Comparison of ENCODE assay signal across 25 cellular contexts in genomic region chr18:8422391-8422790, GRCh38.
"Had no signal": no experiment of that assay in that cellular context is flagged by ENCODE, and none has a peak within 500 bp of the region (broad histone marks: within the 10 kb centered on the region; RNA-seq: fewer than 3 reads in every experiment).

No MANE protein-coding gene starts in this region.

- H3K4me3 ChIP-seq: MG63, Peyer's patch, SJCRH30 had no signal

- H3K4me1 ChIP-seq: Peyer's patch had no signal

- H3K27me3 ChIP-seq: MG63, Peyer's patch, SJCRH30 had no signal

- H3K27ac ChIP-seq: KMS-11, Peyer's patch, VCaP had no signal

- H3K36me3 ChIP-seq: MG63, Peyer's patch, SJCRH30 had no signal

- H3K9me3 ChIP-seq: MG63, Peyer's patch, SJCRH30, SK-N-SH had no signal

- H3K9ac ChIP-seq: KMS-11, SK-N-SH had no signal

- ATAC-seq: activated T-cell treated with anti-CD3 and anti-CD28 coated beads, Interleukin-2, amount 50 U/mL, for 4 hours had no signal

- DNase-seq: activated CD4-positive, alpha-beta memory T cell treated with anti-CD3 and anti-CD28 coated beads for 36 hours; activated CD4-positive, alpha-beta T cell treated with anti-CD3 and anti-CD28 coated beads, Interleukin-2, amount 10 ng/mL, durations not matched to agents 7 days and 5 days; activated CD4-positive, CD25-positive, alpha-beta regulatory T cell; activated CD8-positive, alpha-beta memory T cell treated with anti-CD3 and anti-CD28 coated beads for 24 hours; activated gamma-delta T cell; activated naive CD4-positive, alpha-beta T cell treated with anti-CD3 and anti-CD28 coated beads for 36 hours; activated naive CD8-positive, alpha-beta T cell treated with anti-CD3 and anti-CD28 coated beads for 36 hours; activated T-cell treated with anti-CD3 and anti-CD28 coated beads, Interleukin-2, amount 50 U/mL, for 4 hours; MV-4-11; NCI-H1092 treated with DMSO at 0.1 percent for 48 hours; NCI-H1417 treated with DMSO at 0.1 percent for 48 hours; NCI-H1694; NCI-H2029; NCI-H510A treated with DMSO at 0.1 percent for 48 hours; NCI-H69; NK-92 treated with Interleukin-12 subunit alpha and Interleukin-12 subunit beta, amount 100 ng/mL, for 24 hours; OCI-M1; Peyer's patch; Right ventricle myocardium superior; SK-N-SH; T-helper 1 cell had no signal

- H3K9me2 ChIP-seq: SK-N-SH had no signal

- H3K4me2 ChIP-seq: KMS-11, SK-N-SH had no signal
